In the genomic region with DNA sequence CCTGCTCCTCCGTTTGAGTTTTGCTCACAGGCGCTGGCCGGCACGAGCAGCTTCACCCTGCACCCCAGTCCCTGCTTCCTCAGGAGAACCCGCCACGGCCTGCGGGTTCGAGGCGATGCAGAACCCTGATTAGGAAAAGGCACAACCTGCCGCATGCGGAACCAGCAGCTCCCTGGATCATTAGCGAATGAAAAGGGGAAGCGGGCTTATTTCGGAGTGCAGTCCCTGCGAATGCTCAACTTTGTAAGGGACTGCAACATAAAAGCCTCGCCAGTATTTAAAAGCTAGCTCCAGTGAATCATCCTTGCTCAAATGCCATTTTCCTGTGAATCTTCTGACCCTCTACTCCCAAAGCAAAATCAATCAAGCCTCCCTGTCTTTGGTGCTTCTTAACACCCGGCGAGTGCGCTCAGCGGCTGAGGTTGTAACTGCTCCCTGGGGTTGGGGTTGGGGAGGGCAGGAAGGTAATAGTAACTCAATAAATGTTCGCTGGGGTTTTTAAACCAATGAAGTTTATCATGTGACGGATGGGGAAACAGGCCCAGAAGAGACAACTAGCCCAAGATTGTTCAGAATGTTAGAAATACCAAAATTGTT, we compare ENCODE assay signal across 8 cellular contexts. TPM values are rescaled to one million over a fixed set of nuclear protein-coding genes. Genes with fewer than 3 reads are reported as not detected.
DNase-seq lines count a peak whose midpoint lies in the region; ATAC-seq and TF ChIP-seq lines count a peak whose summit lies in the region.

No MANE protein-coding gene starts in this region.

- H3K9me3 Mint-ChIP-seq in stimulated activated naive CD8-positive, alpha-beta T cell treated with anti-CD3 and anti-CD28 coated beads, Interleukin-15, Interleukin-2, amounts not matched to agents 100 ng/mL and 50 ng/mL, for 24 hours: peaks cover 4% of the 10 kb centered on the region

- CTCF ChIA-PET in PC-9 (lab: Charles Lee): interaction anchor here (0.6 kb wide), 1 partner anchor 620 kb away, joined by 3 read pairs; no protein-coding TSS in a partner anchor
- CTCF ChIA-PET in mammary epithelial cell (lab: Charles Lee; ENCODE audit: low non-redundant PET): no interaction called here

- 30% methylated on average over 21 of the region's 22 CpGs for WGBS in mammary epithelial cell (ENCODE audit: low coverage, missing lambda C conversion rate)
- 48% methylated on average over 13 of the region's 22 CpGs for WGBS in right lobe of liver (ENCODE audit: insufficient coverage, low coverage, low lambda C conversion rate, missing lambda C conversion rate)

- peak overlapping the region; percentile 99 for H3K27ac Mint-ChIP-seq in stimulated activated naive CD8-positive, alpha-beta T cell treated with anti-CD3 and anti-CD28 coated beads, Interleukin-15, Interleukin-2, amounts not matched to agents 100 ng/mL and 50 ng/mL, for 24 hours

- in situ Hi-C loops in mammary epithelial cell (cut with MboI; ENCODE audit: low sequenced_read_pairs in 2 of 2): no loop called here

- peaks cover 28% of the 10 kb centered on the region for H3K36me3 Mint-ChIP-seq in stimulated activated naive CD8-positive, alpha-beta T cell treated with anti-CD3 and anti-CD28 coated beads, Interleukin-15, Interleukin-2, amounts not matched to agents 100 ng/mL and 50 ng/mL, for 24 hours (ENCODE audit: low read depth)

- H3K27ac ChIP-seq in PC-9 (no peak overlapping the region), mammary epithelial cell (ENCODE audit: insufficient read depth, low read depth, low read length) (no peak overlapping the region), right lobe of liver (peak overlapping the region; percentile 89 to 97 (median 93))

- H3K4me1 Mint-ChIP-seq in stimulated activated naive CD8-positive, alpha-beta T cell treated with anti-CD3 and anti-CD28 coated beads, Interleukin-15, Interleukin-2, amounts not matched to agents 100 ng/mL and 50 ng/mL, for 24 hours (ENCODE audit: low read depth): peaks cover 42% of the 10 kb centered on the region

- H3K9ac ChIP-seq in mammary epithelial cell (ENCODE audit: insufficient read depth, low read length): no peak overlapping the region

- no peak for TF ChIP-seq POLR2A in right lobe of liver (IDR thresholded peaks at IDR 0.05)

- H3K79me2 ChIP-seq in PC-9 (ENCODE audit: low read depth): peaks cover 51% of the 10 kb centered on the region
- H3K79me2 ChIP-seq in mammary epithelial cell (ENCODE audit: insufficient read depth, low read length): peaks cover 49% of the 10 kb centered on the region

- ATAC-seq in GM18499 (IDR thresholded peaks at IDR 0.05; ENCODE audit: insufficient read depth, unreplicated experiment) (peak; percentile 9), HG02571 (IDR thresholded peaks at IDR 0.05; ENCODE audit: unreplicated experiment) (peak; percentile 20), right lobe of liver (peak in 2 of 4 donors; percentile 26 to 39)

- dilution Hi-C loops in mammary epithelial cell (cut with HindIII; ENCODE audit: low sequenced_read_pairs): no loop called here

- H3K27me3 ChIP-seq in PC-9 (ENCODE audit: insufficient read depth, low read depth) (no peaks in the 10 kb centered on the region), mammary epithelial cell (ENCODE audit: insufficient read depth, low read length) (no peaks in the 10 kb centered on the region), right lobe of liver (no peaks in the 10 kb centered on the region)

- H3K4me2 ChIP-seq in PC-9 (peak overlapping the region; percentile 97), mammary epithelial cell (ENCODE audit: insufficient read depth, low read depth, low read length) (peak overlapping the region; percentile 81)

- intact Hi-C loops in PC-9 (cut with micrococcal nuclease; ENCODE audit: unreplicated experiment): no loop called here
- intact Hi-C loops in mammary epithelial cell (cut with micrococcal nuclease): no loop called here
- intact Hi-C loops in right lobe of liver (cut with DNase I): no loop called here
- intact Hi-C loops in posterior cingulate gyrus (cut with DNase I): loop anchor here (2.0 kb wide), 1 partner anchor 112 kb away; a partner anchor contains a TSS

- TSS peak; percentile 78 for BruUV-seq in PC-9 (replicated peaks; lab: Mats Ljungman, UMichigan)
- no TSS peak for BruUV-seq in mammary epithelial cell (replicated peaks; lab: Mats Ljungman, UMichigan)

- H3K36me3 ChIP-seq in PC-9 (ENCODE audit: low read depth): peaks cover 13% of the 10 kb centered on the region
- no peaks in the 10 kb centered on the region for H3K36me3 ChIP-seq in mammary epithelial cell (ENCODE audit: insufficient read depth, low read length)
- H3K36me3 ChIP-seq in right lobe of liver: no peaks in the 10 kb centered on the region

- H3K4me3 ChIP-seq in PC-9 (peak overlapping the region; percentile 84), mammary epithelial cell (replicated peaks in 1 of 3; ENCODE audit: insufficient read depth in 1 of 3, low read depth in 2 of 3, low read length in 3 of 3) (peak overlapping the region; percentile 60 to 87 (median 66)), right lobe of liver (peak overlapping the region; percentile 92 to 99 (median 94))

- H3K4me1 ChIP-seq in PC-9 (replicated peaks; ENCODE audit: insufficient read depth): peaks cover 18% of the 10 kb centered on the region
- H3K4me1 ChIP-seq in mammary epithelial cell (ENCODE audit: insufficient read depth, low read length): peaks cover 13% of the 10 kb centered on the region
- peaks cover 0 to 14% (median 3%) of the 10 kb centered on the region in 4 donors for H3K4me1 ChIP-seq in right lobe of liver

- DNase-seq in PC-9 (no peak), mammary epithelial cell (no peak), right lobe of liver (no peak), posterior cingulate gyrus (no peak), NCI-H1930 (lab: John Stamatoyannopoulos, UW) (no peak)

- H2AFZ ChIP-seq in PC-9: peak overlapping the region; percentile 93
- peak overlapping the region; percentile 94 for H2AFZ ChIP-seq in mammary epithelial cell (ENCODE audit: low read depth, low read length)

- H4K20me1 ChIP-seq in PC-9 (ENCODE audit: insufficient read depth) (peaks cover 19% of the 10 kb centered on the region; the same call in 1 of the 2 replicates), mammary epithelial cell (ENCODE audit: insufficient read depth, low read length) (no peaks in the 10 kb centered on the region)

- H3F3A ChIP-seq in PC-9 (ENCODE audit: insufficient read depth, low read depth): no peaks in the 10 kb centered on the region

- no peaks in the 10 kb centered on the region for H3K9me2 ChIP-seq in PC-9 (ENCODE audit: insufficient read depth)

- H3K9me3 ChIP-seq in PC-9 (ENCODE audit: insufficient read depth, low read depth) (no peaks in the 10 kb centered on the region), mammary epithelial cell (replicated peaks; ENCODE audit: insufficient read depth, low read length) (no peaks in the 10 kb centered on the region), right lobe of liver (no peaks in the 10 kb centered on the region)

- TF ChIP-seq CTCF in PC-9 (conservative IDR thresholded peaks at IDR 0.05) (no peak), mammary epithelial cell (conservative IDR thresholded peaks at IDR 0.05 in 1 of 2, IDR thresholded peaks at IDR 0.05 in 1 of 2; ENCODE audit: extremely low read depth in 1 of 2, insufficient read depth in 1 of 2, low read depth in 1 of 2, low read length in 2 of 2) (no peak), right lobe of liver (IDR thresholded peaks at IDR 0.05) (no peak)

- peak overlapping the region; percentile 90 for H3K4me3 Mint-ChIP-seq in stimulated activated naive CD8-positive, alpha-beta T cell treated with anti-CD3 and anti-CD28 coated beads, Interleukin-15, Interleukin-2, amounts not matched to agents 100 ng/mL and 50 ng/mL, for 24 hours

- POLR2A ChIA-PET in PC-9 (lab: Charles Lee; ENCODE audit: unreplicated experiment): interaction anchor here (0.6 kb wide), 1 partner anchor 249 kb away, joined by 8 read pairs; no protein-coding TSS in a partner anchor

- no peaks in the 10 kb centered on the region for H3K27me3 Mint-ChIP-seq in stimulated activated naive CD8-positive, alpha-beta T cell treated with anti-CD3 and anti-CD28 coated beads, Interleukin-15, Interleukin-2, amounts not matched to agents 100 ng/mL and 50 ng/mL, for 24 hours

RNA-seq across cellular contexts. Expression of a gene that starts 0.7 kb away (rescaled TPM):
- total RNA-seq in PC-9 (2021): 52.7 and 56.9 TPM in 2 replicates
- total RNA-seq in mammary epithelial cell: 10 to 100 TPM; 23.7 to 30.1 TPM
- polyA plus RNA-seq in mammary epithelial cell: 13.2 TPM
- polyA minus RNA-seq in mammary epithelial cell: 26.2 TPM
- 10 to 100 TPM in 3 of 6 experiments, 1 to 10 TPM in 3; 8.6 to 13.1 (median 10.6) TPM for total RNA-seq in right lobe of liver

RNA-seq across cellular contexts. Expression of a gene that starts 30.9 kb away (rescaled TPM):
- total RNA-seq in PC-9 (2021) (128 and 152 TPM in 2 replicates), mammary epithelial cell (100 to 1,000 TPM in 1 of 2 donors, 10 to 100 TPM in 1; 67.1 to 122 TPM), right lobe of liver (1 to 10 TPM in 5 of 6 experiments, under 1 TPM in 1; 0.81 to 5.0 (median 2.8) TPM)
- polyA plus RNA-seq in mammary epithelial cell: 27.4 TPM
- 52.7 TPM for polyA minus RNA-seq in mammary epithelial cell

Comparison
In these comparisons a context has a peak if more than half of its experiments do, and no peak if none do; other contexts are left out.
1. H3K27ac ChIP-seq: peak in right lobe of liver (3 of 3); none in PC-9 (single experiment) and mammary epithelial cell (single experiment).
2. RNA of a gene that starts 30.9 kb away (total RNA-seq): 128 to 152 TPM in PC-9 and 67.1 to 122 TPM in mammary epithelial cell; 0.81 to 5.0 TPM in right lobe of liver; every median in the first group is over 10 times any median in the second.
3. Peak in every context shown above with its lines, with median percentiles within 50 percentile points of each other: H3K4me3 ChIP-seq.